Comparison of ENCODE assay signal across 9 cellular contexts in genomic region chr11:76769645-76770586, GRCh38. TPM values are rescaled to one million over a fixed set of nuclear protein-coding genes. Genes with fewer than 3 reads are reported as not detected.
A peak's percentile ranks its signal among the peaks of the same experiment; 100 is the strongest.
DNase-seq lines count a peak whose midpoint lies in the region; ATAC-seq and TF ChIP-seq lines count a peak whose summit lies in the region.
"Had no signal": no experiment of that assay in that cellular context is flagged by ENCODE, and none has a peak within 500 bp of the region (broad histone marks: within the 10 kb centered on the region; RNA-seq: fewer than 3 reads in every experiment).

No MANE protein-coding gene starts in this region.

- DNase-seq in GM23248 (peak; percentile 59), SW480 (ENCODE audit: low spot score) (peak; percentile 58), foreskin keratinocyte (no peak), smooth muscle cell (lab: John Stamatoyannopoulos, UW; ENCODE audit: unreplicated experiment) (no peak), DMS79 (lab: John Stamatoyannopoulos, UW) (no peak), SK-N-DZ (ENCODE audit: low spot score) (no peak)
- DNase-seq in natural killer cell treated with Interleukin-12 subunit alpha and Interleukin-12 subunit beta and Interleukin-15 and Interleukin-18, amount 100 ng/mL, for 72 hours (ENCODE audit: low spot score) = no peak
- DNase-seq: activated CD4-positive, CD25-positive, alpha-beta regulatory T cell treated with anti-CD3 and anti-CD28 coated beads, Interleukin-2, amount 50 U/mL, for 72 hours had no signal

- H3K27me3 ChIP-seq in GM23248 (replicated peaks; ENCODE audit: insufficient read depth) = no peaks in the 10 kb centered on the region
- no peaks in the 10 kb centered on the region for H3K27me3 ChIP-seq in foreskin keratinocyte
- H3K27me3 ChIP-seq in smooth muscle cell (ENCODE audit: low read depth) = no peaks in the 10 kb centered on the region

- H3K27me3 Mint-ChIP-seq in natural killer cell treated with Interleukin-12 subunit alpha and Interleukin-12 subunit beta and Interleukin-15 and Interleukin-18, amount 100 ng/mL, for 72 hours = peaks cover 7 to 8% of the 10 kb centered on the region in 2 donors

- H3K4me1 Mint-ChIP-seq in natural killer cell treated with Interleukin-12 subunit alpha and Interleukin-12 subunit beta and Interleukin-15 and Interleukin-18, amount 100 ng/mL, for 72 hours (ENCODE audit: low read depth in 2 of 2) = peaks cover 12 to 14% of the 10 kb centered on the region in 2 donors

- H3F3A ChIP-seq in GM23248 (ENCODE audit: insufficient read depth) = peaks cover 18% of the 10 kb centered on the region
- H3F3A ChIP-seq in smooth muscle cell (ENCODE audit: low read depth) = peaks cover 7% of the 10 kb centered on the region

- ATAC-seq in foreskin keratinocyte (peak; percentile 30), GM19452 (IDR thresholded peaks at IDR 0.05; ENCODE audit: unreplicated experiment) (no peak)
- ATAC-seq in natural killer cell treated with Interleukin-12 subunit alpha and Interleukin-12 subunit beta and Interleukin-15 and Interleukin-18, amount 100 ng/mL, for 72 hours = no peak

- TF ChIP-seq CTCF in foreskin keratinocyte (conservative IDR thresholded peaks at IDR 0.05) (no peak), smooth muscle cell (IDR thresholded peaks at IDR 0.05; ENCODE audit: borderline replicate concordance, insufficient read depth, poor library complexity, severe bottlenecking) (no peak)

- no peaks in the 10 kb centered on the region for H3K36me3 ChIP-seq in GM23248 (ENCODE audit: low read depth)
- no peaks in the 10 kb centered on the region for H3K36me3 ChIP-seq in smooth muscle cell (ENCODE audit: low read depth)

- H3K9me3 ChIP-seq in GM23248 (ENCODE audit: low read depth) (no peaks in the 10 kb centered on the region), smooth muscle cell (replicated peaks; ENCODE audit: low read depth) (no peaks in the 10 kb centered on the region)

- peak overlapping the region; percentile 92 for H3K27ac ChIP-seq in GM23248
- H3K27ac ChIP-seq in foreskin keratinocyte = no peak overlapping the region
- peak overlapping the region; percentile 85 for H3K27ac ChIP-seq in smooth muscle cell (ENCODE audit: low read depth)

- H3K79me2 ChIP-seq in GM23248 (ENCODE audit: insufficient read depth) (no peaks in the 10 kb centered on the region), smooth muscle cell (ENCODE audit: low read depth) (no peaks in the 10 kb centered on the region)

- H3K27ac Mint-ChIP-seq in natural killer cell treated with Interleukin-12 subunit alpha and Interleukin-12 subunit beta and Interleukin-15 and Interleukin-18, amount 100 ng/mL, for 72 hours = no peak overlapping the region

- H2AFZ ChIP-seq in GM23248 = no peak overlapping the region
- H2AFZ ChIP-seq in smooth muscle cell (ENCODE audit: low read depth) = no peak overlapping the region

- WGBS in GM23248 (ENCODE audit: low coverage in 1 of 2, low lambda C conversion rate in 2 of 2, missing lambda C conversion rate in 2 of 2), 2 experiments = 85 to 86% methylated on average over 13 of the region's 13 CpGs
- 65% methylated on average over 13 of the region's 13 CpGs for WGBS in smooth muscle cell (ENCODE audit: low lambda C conversion rate)

- H3K36me3 Mint-ChIP-seq in natural killer cell treated with Interleukin-12 subunit alpha and Interleukin-12 subunit beta and Interleukin-15 and Interleukin-18, amount 100 ng/mL, for 72 hours = no peaks in the 10 kb centered on the region

- no peaks in the 10 kb centered on the region for H3K9me2 ChIP-seq in GM23248 (ENCODE audit: insufficient read depth)

- H3K4me3 ChIP-seq in GM23248 = no peak overlapping the region
- no peak overlapping the region for H3K4me3 ChIP-seq in smooth muscle cell

- no peak overlapping the region for H3K4me3 Mint-ChIP-seq in natural killer cell treated with Interleukin-12 subunit alpha and Interleukin-12 subunit beta and Interleukin-15 and Interleukin-18, amount 100 ng/mL, for 72 hours

- in situ Hi-C loops in GM23248 (cut with MboI) = no loop called here

- H3K4me2 ChIP-seq in GM23248 (ENCODE audit: unreplicated experiment) = peak overlapping the region; percentile 63
- H3K4me2 ChIP-seq in smooth muscle cell = peak overlapping the region; percentile 80

- H4K20me1 ChIP-seq in GM23248 (ENCODE audit: insufficient read depth) (no peaks in the 10 kb centered on the region), smooth muscle cell (ENCODE audit: low read depth) (no peaks in the 10 kb centered on the region)

- H3K4me1 ChIP-seq in GM23248 (ENCODE audit: insufficient read depth) (peaks cover 33% of the 10 kb centered on the region), foreskin keratinocyte (peaks cover 18% of the 10 kb centered on the region), smooth muscle cell (ENCODE audit: low read depth) (peaks cover 34% of the 10 kb centered on the region)

- H3K9ac ChIP-seq in GM23248 (peak overlapping the region; percentile 79), smooth muscle cell (ENCODE audit: low read depth) (peak overlapping the region; percentile 46)

- no peaks in the 10 kb centered on the region for H3K9me3 Mint-ChIP-seq in natural killer cell treated with Interleukin-12 subunit alpha and Interleukin-12 subunit beta and Interleukin-15 and Interleukin-18, amount 100 ng/mL, for 72 hours

RNA-seq across cellular contexts. Expression of gene TSKU, which starts 13.2 kb away (rescaled TPM):
- 30.6 and 40.1 TPM in 2 replicates for total RNA-seq in GM23248 (2014; rRNA removed; shearing (Covaris generic))
- polyA plus RNA-seq in GM23248 (2016; fragmentation: Nextera tagmentation; extraction: Ambion mirVana) = 30.8 and 35.2 TPM in 2 replicates
- 41.4 and 43.3 TPM in 2 replicates for total RNA-seq in foreskin keratinocyte
- 39.5 and 40.8 TPM in 2 replicates for polyA plus RNA-seq in foreskin keratinocyte
- 75.2 and 76.5 TPM in 2 replicates for total RNA-seq in smooth muscle cell
- polyA plus RNA-seq in smooth muscle cell = 122 and 144 TPM in 2 replicates
- total RNA-seq in natural killer cell treated with Interleukin-12 subunit alpha and Interleukin-12 subunit beta and Interleukin-15 and Interleukin-18, amount 100 ng/mL, for 72 hours = not detected
- 19.0 and 20.0 TPM in 2 replicates for polyA plus RNA-seq in SK-N-DZ (2014; cell fraction: cytosol; rRNA removed)
- polyA plus RNA-seq in SK-N-DZ (2014; cell fraction: nucleus; rRNA removed) = 8.4 and 10.4 TPM in 2 replicates

Comparison
In these comparisons a context has a peak if more than half of its experiments do, and no peak if none do; other contexts are left out.
1. DNase-seq: peak in GM23248 (single experiment) and SW480 (single experiment); none in foreskin keratinocyte (0 of 2), smooth muscle cell (single experiment), DMS79 (single experiment), natural killer cell treated with Interleukin-12 subunit alpha and Interleukin-12 subunit beta and Interleukin-15 and Interleukin-18, amount 100 ng/mL, for 72 hours (single experiment) and SK-N-DZ (single experiment).
2. RNA of gene TSKU, which starts 13.2 kb away (total RNA-seq): 75.2 to 76.5 TPM in smooth muscle cell, 41.4 to 43.3 TPM in foreskin keratinocyte and 30.6 to 40.1 TPM in GM23248; not detected in natural killer cell treated with Interleukin-12 subunit alpha and Interleukin-12 subunit beta and Interleukin-15 and Interleukin-18, amount 100 ng/mL, for 72 hours; every median in the first group is over 10 times any median in the second.